ENCODE assay signal across 1 cellular context in genomic region chr22:23894710-23895598, GRCh38.
TF ChIP-seq lines count a peak whose summit lies in the region.

No MANE protein-coding gene starts in this region.

TF ChIP-seq in HepG2, 621 proteins besides CTCF, POLR2A, EP300 and RAD21 (continued from another document and continues in another):
- no peak for TF ChIP-seq NFAT5 (CRISPR knock-in tag; IDR thresholded peaks at IDR 0.05)
- no peak for TF ChIP-seq ZNF550 (CRISPR knock-in tag; IDR thresholded peaks at IDR 0.05; ENCODE audit: borderline replicate concordance)
- TF ChIP-seq, protein P1, sequence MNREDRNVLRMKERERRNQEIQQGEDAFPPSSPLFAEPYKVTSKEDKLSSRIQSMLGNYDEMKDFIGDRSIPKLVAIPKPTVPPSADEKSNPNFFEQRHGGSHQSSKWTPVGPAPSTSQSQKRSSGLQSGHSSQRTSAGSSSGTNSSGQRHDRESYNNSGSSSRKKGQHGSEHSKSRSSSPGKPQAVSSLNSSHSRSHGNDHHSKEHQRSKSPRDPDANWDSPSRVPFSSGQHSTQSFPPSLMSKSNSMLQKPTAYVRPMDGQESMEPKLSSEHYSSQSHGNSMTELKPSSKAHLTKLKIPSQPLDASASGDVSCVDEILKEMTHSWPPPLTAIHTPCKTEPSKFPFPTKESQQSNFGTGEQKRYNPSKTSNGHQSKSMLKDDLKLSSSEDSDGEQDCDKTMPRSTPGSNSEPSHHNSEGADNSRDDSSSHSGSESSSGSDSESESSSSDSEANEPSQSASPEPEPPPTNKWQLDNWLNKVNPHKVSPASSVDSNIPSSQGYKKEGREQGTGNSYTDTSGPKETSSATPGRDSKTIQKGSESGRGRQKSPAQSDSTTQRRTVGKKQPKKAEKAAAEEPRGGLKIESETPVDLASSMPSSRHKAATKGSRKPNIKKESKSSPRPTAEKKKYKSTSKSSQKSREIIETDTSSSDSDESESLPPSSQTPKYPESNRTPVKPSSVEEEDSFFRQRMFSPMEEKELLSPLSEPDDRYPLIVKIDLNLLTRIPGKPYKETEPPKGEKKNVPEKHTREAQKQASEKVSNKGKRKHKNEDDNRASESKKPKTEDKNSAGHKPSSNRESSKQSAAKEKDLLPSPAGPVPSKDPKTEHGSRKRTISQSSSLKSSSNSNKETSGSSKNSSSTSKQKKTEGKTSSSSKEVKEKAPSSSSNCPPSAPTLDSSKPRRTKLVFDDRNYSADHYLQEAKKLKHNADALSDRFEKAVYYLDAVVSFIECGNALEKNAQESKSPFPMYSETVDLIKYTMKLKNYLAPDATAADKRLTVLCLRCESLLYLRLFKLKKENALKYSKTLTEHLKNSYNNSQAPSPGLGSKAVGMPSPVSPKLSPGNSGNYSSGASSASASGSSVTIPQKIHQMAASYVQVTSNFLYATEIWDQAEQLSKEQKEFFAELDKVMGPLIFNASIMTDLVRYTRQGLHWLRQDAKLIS (CRISPR knock-in tag; IDR thresholded peaks at IDR 0.05), result peak; percentile 31; the same call in 1 of the 2 replicates
- TF ChIP-seq MXD4 (CRISPR knock-in tag; IDR thresholded peaks at IDR 0.05), result no peak; the same call in 1 of the 2 replicates
- TF ChIP-seq ZNF800 (CRISPR knock-in tag; IDR thresholded peaks at IDR 0.05), result no peak
- TF ChIP-seq ZNF317 (CRISPR knock-in tag; IDR thresholded peaks at IDR 0.05), result no peak
- TF ChIP-seq NPAS2 (CRISPR knock-in tag; IDR thresholded peaks at IDR 0.05; ENCODE audit: borderline replicate concordance), result no peak
- TF ChIP-seq, protein P2, sequence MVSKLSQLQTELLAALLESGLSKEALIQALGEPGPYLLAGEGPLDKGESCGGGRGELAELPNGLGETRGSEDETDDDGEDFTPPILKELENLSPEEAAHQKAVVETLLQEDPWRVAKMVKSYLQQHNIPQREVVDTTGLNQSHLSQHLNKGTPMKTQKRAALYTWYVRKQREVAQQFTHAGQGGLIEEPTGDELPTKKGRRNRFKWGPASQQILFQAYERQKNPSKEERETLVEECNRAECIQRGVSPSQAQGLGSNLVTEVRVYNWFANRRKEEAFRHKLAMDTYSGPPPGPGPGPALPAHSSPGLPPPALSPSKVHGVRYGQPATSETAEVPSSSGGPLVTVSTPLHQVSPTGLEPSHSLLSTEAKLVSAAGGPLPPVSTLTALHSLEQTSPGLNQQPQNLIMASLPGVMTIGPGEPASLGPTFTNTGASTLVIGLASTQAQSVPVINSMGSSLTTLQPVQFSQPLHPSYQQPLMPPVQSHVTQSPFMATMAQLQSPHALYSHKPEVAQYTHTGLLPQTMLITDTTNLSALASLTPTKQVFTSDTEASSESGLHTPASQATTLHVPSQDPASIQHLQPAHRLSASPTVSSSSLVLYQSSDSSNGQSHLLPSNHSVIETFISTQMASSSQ (IDR thresholded peaks at IDR 0.05; ENCODE audit: low read depth), result no peak
- TF ChIP-seq, protein P2 (CRISPR knock-in tag; IDR thresholded peaks at IDR 0.05; ENCODE audit: borderline replicate concordance), result 0 out of 2 replicates have a peak, but pooled peaks have one; percentile 30
- TF ChIP-seq ZNF431 (CRISPR knock-in tag; IDR thresholded peaks at IDR 0.05; ENCODE audit: borderline replicate concordance, low read depth), result no peak
- TF ChIP-seq ZNF780A (CRISPR knock-in tag; IDR thresholded peaks at IDR 0.05), result no peak
- TF ChIP-seq ZIK1 (CRISPR knock-in tag; IDR thresholded peaks at IDR 0.05; ENCODE audit: borderline replicate concordance, low read depth), result peak; percentile 20; the same call in 1 of the 2 replicates
- TF ChIP-seq ZZZ3 (CRISPR knock-in tag; IDR thresholded peaks at IDR 0.05; ENCODE audit: borderline replicate concordance), result 0 out of 2 replicates have a peak, but pooled peaks have one; percentile 64
- TF ChIP-seq ZKSCAN1 (IDR thresholded peaks at IDR 0.05; ENCODE audit: low read length), result no peak
- no peak for TF ChIP-seq ZNF24 (IDR thresholded peaks at IDR 0.05)
- TF ChIP-seq NR2F6 (IDR thresholded peaks at IDR 0.05), result peak; percentile 18; the same call in 1 of the 2 replicates
- TF ChIP-seq NR2F6 (CRISPR knock-in tag; IDR thresholded peaks at IDR 0.05), result no peak
- TF ChIP-seq ZNF839 (CRISPR knock-in tag; IDR thresholded peaks at IDR 0.05; ENCODE audit: borderline replicate concordance), result no peak
- TF ChIP-seq AHR (CRISPR knock-in tag; IDR thresholded peaks at IDR 0.05), result no peak
- no peak for TF ChIP-seq MTF2 (CRISPR knock-in tag; IDR thresholded peaks at IDR 0.05; ENCODE audit: borderline replicate concordance)
- TF ChIP-seq SIX1 (CRISPR knock-in tag; IDR thresholded peaks at IDR 0.05; ENCODE audit: borderline replicate concordance), result no peak
- TF ChIP-seq, protein P3, sequence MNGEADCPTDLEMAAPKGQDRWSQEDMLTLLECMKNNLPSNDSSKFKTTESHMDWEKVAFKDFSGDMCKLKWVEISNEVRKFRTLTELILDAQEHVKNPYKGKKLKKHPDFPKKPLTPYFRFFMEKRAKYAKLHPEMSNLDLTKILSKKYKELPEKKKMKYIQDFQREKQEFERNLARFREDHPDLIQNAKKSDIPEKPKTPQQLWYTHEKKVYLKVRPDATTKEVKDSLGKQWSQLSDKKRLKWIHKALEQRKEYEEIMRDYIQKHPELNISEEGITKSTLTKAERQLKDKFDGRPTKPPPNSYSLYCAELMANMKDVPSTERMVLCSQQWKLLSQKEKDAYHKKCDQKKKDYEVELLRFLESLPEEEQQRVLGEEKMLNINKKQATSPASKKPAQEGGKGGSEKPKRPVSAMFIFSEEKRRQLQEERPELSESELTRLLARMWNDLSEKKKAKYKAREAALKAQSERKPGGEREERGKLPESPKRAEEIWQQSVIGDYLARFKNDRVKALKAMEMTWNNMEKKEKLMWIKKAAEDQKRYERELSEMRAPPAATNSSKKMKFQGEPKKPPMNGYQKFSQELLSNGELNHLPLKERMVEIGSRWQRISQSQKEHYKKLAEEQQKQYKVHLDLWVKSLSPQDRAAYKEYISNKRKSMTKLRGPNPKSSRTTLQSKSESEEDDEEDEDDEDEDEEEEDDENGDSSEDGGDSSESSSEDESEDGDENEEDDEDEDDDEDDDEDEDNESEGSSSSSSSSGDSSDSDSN (CRISPR knock-in tag; IDR thresholded peaks at IDR 0.05), result no peak; the same call in 1 of the 2 replicates
- TF ChIP-seq BCL6 (CRISPR knock-in tag; IDR thresholded peaks at IDR 0.05), result peak; percentile 14; the same call in 1 of the 2 replicates
- no peak for TF ChIP-seq ZSCAN22 (CRISPR knock-in tag; IDR thresholded peaks at IDR 0.05)
- peak; percentile 53; the same call in 1 of the 2 replicates for TF ChIP-seq KLF13 (CRISPR knock-in tag; IDR thresholded peaks at IDR 0.05)
- TF ChIP-seq ZNF180 (CRISPR knock-in tag; IDR thresholded peaks at IDR 0.05; ENCODE audit: borderline replicate concordance, low read depth), result no peak; the same call in 1 of the 2 replicates
- TF ChIP-seq NFYB (CRISPR knock-in tag; IDR thresholded peaks at IDR 0.05), result no peak
- no peak for TF ChIP-seq ZNF33A (CRISPR knock-in tag; IDR thresholded peaks at IDR 0.05; ENCODE audit: borderline replicate concordance)
- TF ChIP-seq, protein P4, sequence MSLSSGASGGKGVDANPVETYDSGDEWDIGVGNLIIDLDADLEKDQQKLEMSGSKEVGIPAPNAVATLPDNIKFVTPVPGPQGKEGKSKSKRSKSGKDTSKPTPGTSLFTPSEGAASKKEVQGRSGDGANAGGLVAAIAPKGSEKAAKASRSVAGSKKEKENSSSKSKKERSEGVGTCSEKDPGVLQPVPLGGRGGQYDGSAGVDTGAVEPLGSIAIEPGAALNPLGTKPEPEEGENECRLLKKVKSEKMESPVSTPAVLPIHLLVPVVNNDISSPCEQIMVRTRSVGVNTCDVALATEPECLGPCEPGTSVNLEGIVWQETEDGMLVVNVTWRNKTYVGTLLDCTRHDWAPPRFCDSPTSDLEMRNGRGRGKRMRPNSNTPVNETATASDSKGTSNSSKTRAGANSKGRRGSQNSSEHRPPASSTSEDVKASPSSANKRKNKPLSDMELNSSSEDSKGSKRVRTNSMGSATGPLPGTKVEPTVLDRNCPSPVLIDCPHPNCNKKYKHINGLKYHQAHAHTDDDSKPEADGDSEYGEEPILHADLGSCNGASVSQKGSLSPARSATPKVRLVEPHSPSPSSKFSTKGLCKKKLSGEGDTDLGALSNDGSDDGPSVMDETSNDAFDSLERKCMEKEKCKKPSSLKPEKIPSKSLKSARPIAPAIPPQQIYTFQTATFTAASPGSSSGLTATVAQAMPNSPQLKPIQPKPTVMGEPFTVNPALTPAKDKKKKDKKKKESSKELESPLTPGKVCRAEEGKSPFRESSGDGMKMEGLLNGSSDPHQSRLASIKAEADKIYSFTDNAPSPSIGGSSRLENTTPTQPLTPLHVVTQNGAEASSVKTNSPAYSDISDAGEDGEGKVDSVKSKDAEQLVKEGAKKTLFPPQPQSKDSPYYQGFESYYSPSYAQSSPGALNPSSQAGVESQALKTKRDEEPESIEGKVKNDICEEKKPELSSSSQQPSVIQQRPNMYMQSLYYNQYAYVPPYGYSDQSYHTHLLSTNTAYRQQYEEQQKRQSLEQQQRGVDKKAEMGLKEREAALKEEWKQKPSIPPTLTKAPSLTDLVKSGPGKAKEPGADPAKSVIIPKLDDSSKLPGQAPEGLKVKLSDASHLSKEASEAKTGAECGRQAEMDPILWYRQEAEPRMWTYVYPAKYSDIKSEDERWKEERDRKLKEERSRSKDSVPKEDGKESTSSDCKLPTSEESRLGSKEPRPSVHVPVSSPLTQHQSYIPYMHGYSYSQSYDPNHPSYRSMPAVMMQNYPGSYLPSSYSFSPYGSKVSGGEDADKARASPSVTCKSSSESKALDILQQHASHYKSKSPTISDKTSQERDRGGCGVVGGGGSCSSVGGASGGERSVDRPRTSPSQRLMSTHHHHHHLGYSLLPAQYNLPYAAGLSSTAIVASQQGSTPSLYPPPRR (CRISPR knock-in tag; IDR thresholded peaks at IDR 0.05; ENCODE audit: borderline replicate concordance), result 0 out of 2 replicates have a peak, but pooled peaks have one; percentile 19
- TF ChIP-seq ZNF263 (CRISPR knock-in tag; IDR thresholded peaks at IDR 0.05), result peak; percentile 96
- no peak; the same call in 1 of the 2 replicates for TF ChIP-seq MTERF4 (CRISPR knock-in tag; IDR thresholded peaks at IDR 0.05)
- no peak; the same call in 1 of the 2 replicates for TF ChIP-seq KMT2A (CRISPR knock-in tag; IDR thresholded peaks at IDR 0.05)
- TF ChIP-seq GTF2F1 (IDR thresholded peaks at IDR 0.05; ENCODE audit: low read length), result no peak
